In the genomic region with DNA sequence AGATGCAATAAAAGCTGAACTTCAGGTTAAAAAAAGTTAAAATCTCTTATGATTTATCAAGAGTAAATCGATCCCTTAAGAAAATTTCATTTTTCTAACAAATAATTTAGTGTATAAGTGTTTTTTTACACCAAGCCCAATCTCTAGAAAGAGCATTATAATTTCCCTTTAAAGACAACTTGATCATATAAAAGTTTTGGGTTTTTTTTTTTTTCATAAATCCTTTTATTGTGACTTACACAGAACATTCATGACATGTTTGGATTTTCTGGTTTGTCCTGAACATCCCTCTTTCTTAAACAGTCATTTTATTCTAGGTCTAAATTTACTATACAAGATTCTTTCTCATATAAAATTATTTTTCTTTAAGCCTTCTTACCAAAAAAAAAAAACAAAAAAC, we compare ENCODE assay signal across 29 cellular contexts.
"Had no signal": no experiment of that assay in that cellular context is flagged by ENCODE, and none has a peak within 500 bp of the region (broad histone marks: within the 10 kb centered on the region; RNA-seq: fewer than 3 reads in every experiment).

No MANE protein-coding gene starts in this region.

- ATAC-seq: activated CD4-positive, alpha-beta T cell treated with anti-CD3 and anti-CD28 coated beads for 36 hours; activated T-cell treated with anti-CD3 and anti-CD28 coated beads, Interleukin-2, amount 50 U/mL, for 72 hours; effector memory CD8-positive, alpha-beta T cell; esophagus mucosa; heart left ventricle; T-helper 17 cell had no signal

- H3K27me3 ChIP-seq: brain microvascular endothelial cell, heart left ventricle had no signal

- H3K4me3 ChIP-seq: heart left ventricle had no signal

- FAIRE-seq: astrocyte, bronchial epithelial cell had no signal

- H3K27ac ChIP-seq: brain microvascular endothelial cell, heart left ventricle had no signal

- DNase-seq: activated CD4-positive, alpha-beta memory T cell treated with anti-CD3 and anti-CD28 coated beads, Interleukin-2, amount 10 ng/mL, durations not matched to agents 7 days and 5 days; activated CD4-positive, alpha-beta T cell treated with anti-CD3 and anti-CD28 coated beads for 36 hours; activated CD4-positive, alpha-beta T cell treated with anti-CD3 and anti-CD28 coated beads, Interleukin-2, amount 10 ng/mL, durations not matched to agents 7 days and 5 days; activated CD4-positive, alpha-beta T cell treated with anti-CD3 and anti-CD28 coated beads, Interleukin-2, amount 50 U/mL, for 4 hours; activated CD4-positive, CD25-positive, alpha-beta regulatory T cell; activated CD4-positive, CD25-positive, alpha-beta regulatory T cell treated with anti-CD3 and anti-CD28 coated beads, Interleukin-2, amount 50 U/mL, for 72 hours; activated CD8-positive, alpha-beta memory T cell treated with anti-CD3 and anti-CD28 coated beads, Interleukin-2, amount 50 U/mL, for 48 hours; activated gamma-delta T cell treated with Interleukin-2 at 50 U/mL for 16 hours; activated naive CD4-positive, alpha-beta T cell treated with anti-CD3 and anti-CD28 coated beads, Interleukin-2, amount 50 U/mL, for 16 hours; activated naive CD4-positive, alpha-beta T cell treated with Interleukin-2 at 50 U/mL for 16 hours; activated T-cell treated with anti-CD3 and anti-CD28 coated beads for 4 hours; activated T-cell treated with anti-CD3 and anti-CD28 coated beads, Interleukin-2, amount 50 U/mL, for 24 hours; activated T-cell treated with anti-CD3 and anti-CD28 coated beads, Interleukin-2, amount 50 U/mL, for 72 hours; amniotic stem cell; anterior cingulate cortex; brain microvascular endothelial cell; cortex of kidney; dermis blood vessel endothelial cell; effector CD4-positive, alpha-beta T cell; effector memory CD8-positive, alpha-beta T cell; foreskin fibroblast; glutamatergic neuron; heart left ventricle; T-helper 1 cell; T-helper 17 cell; T1000 had no signal
